ENCODE assay signal across 18 cellular contexts in the genomic region with DNA sequence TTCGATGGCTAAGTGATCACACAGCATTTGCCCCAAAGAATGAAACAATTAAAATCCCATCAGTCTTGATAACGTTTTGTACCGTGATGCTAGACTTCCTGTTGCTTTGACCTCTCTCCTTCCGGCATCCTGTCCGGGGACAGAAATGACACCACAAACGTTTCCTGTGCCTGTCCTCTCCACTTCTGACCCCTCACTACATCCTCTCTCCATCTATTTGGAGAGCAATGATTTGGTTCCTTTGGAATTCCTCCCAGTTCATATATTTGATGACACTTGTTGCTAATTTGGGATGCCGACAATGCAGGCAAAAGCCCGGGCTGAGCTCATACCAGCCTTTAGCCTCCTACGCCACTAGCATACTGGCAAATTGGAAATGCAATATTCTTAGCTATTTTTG.
DNase-seq lines count a peak whose midpoint lies in the region; ATAC-seq and TF ChIP-seq lines count a peak whose summit lies in the region.
"Had no signal": no experiment of that assay in that cellular context is flagged by ENCODE, and none has a peak within 500 bp of the region (broad histone marks: within the 10 kb centered on the region; RNA-seq: fewer than 3 reads in every experiment).

No MANE protein-coding gene starts in this region.

- no peak overlapping the region for H3K14ac ChIP-seq in mesenchymal stem cell (ENCODE audit: low read length in 2 of 2)

- no peak overlapping the region for H4K91ac ChIP-seq in mesenchymal stem cell (ENCODE audit: low read length)

- H2BK15ac ChIP-seq in mesenchymal stem cell (ENCODE audit: low read depth, poor library complexity, severe bottlenecking): no peak overlapping the region

- intact Hi-C loops in Right ventricle myocardium inferior (cut with DNase I) (loop anchor here (5.0 to 10.0 kb wide), 2 partner anchors 112 to 224 kb away; no protein-coding TSS in a partner anchor), cardiac septum (cut with DNase I) (loop anchor here (5.0 to 10.0 kb wide), 3 partner anchors 117 to 674 kb away; no protein-coding TSS in a partner anchor), Right ventricle myocardium superior (cut with DNase I) (loop anchor here (10.0 kb wide), 1 partner anchor 114 kb away; no protein-coding TSS in a partner anchor), upper lobe of right lung (cut with DNase I) (no loop called here)

- H3K4me1 ChIP-seq in mesenchymal stem cell (ENCODE audit: control insufficient read depth, insufficient read depth, low read depth, low read length): peaks cover 5% of the 10 kb centered on the region
- H3K4me1 ChIP-seq in upper lobe of right lung: no peaks in the 10 kb centered on the region

- H3K4me3 ChIP-seq in mesenchymal stem cell (ENCODE audit: insufficient read depth in 1 of 2, low read depth in 1 of 2, low read length in 2 of 2): no peak overlapping the region
- H3K4me3 ChIP-seq in upper lobe of right lung: no peak overlapping the region

- H2BK5ac ChIP-seq in mesenchymal stem cell (ENCODE audit: low read depth, low read length, poor library complexity, severe bottlenecking): no peak overlapping the region

- no peak overlapping the region for H2BK120ac ChIP-seq in mesenchymal stem cell (ENCODE audit: low read depth, low read length)

- H3K27ac ChIP-seq in mesenchymal stem cell (ENCODE audit: low read length, poor library complexity, severe bottlenecking): no peak overlapping the region
- no peak overlapping the region for H3K27ac ChIP-seq in upper lobe of right lung

- H4K8ac ChIP-seq in mesenchymal stem cell (ENCODE audit: low read length): no peak overlapping the region

- peaks cover 0 to 7% of the 10 kb centered on the region in 2 experiments for H3K27me3 ChIP-seq in mesenchymal stem cell (ENCODE audit: control insufficient read depth in 1 of 2, insufficient read depth in 1 of 2, low read length in 2 of 2)
- no peaks in the 10 kb centered on the region for H3K27me3 ChIP-seq in upper lobe of right lung

- DNase-seq in Right ventricle myocardium inferior (ENCODE audit: missing footprints) (no peak), cardiac septum (ENCODE audit: low spot score) (no peak), Right ventricle myocardium superior (no peak), mesenchymal stem cell (peak; percentile 47), upper lobe of right lung (no peak), T1000 (lab: John Stamatoyannopoulos, UW) (no peak), NCI-H526 (lab: John Stamatoyannopoulos, UW) (no peak)
- DNase-seq: 8988T; activated CD4-positive, alpha-beta T cell treated with anti-CD3 and anti-CD28 coated beads, Interleukin-2, amount 10 ng/mL, durations not matched to agents 24 days and 14 days; activated gamma-delta T cell; amygdala; Karpas-422; left colon; NCI-H1092 treated with DMSO at 0.1 percent for 48 hours; NCI-H69; posterior cingulate gyrus had no signal

- no peak overlapping the region for H2BK12ac ChIP-seq in mesenchymal stem cell (ENCODE audit: low read length in 2 of 2)

- no peak overlapping the region for H3K4ac ChIP-seq in mesenchymal stem cell (ENCODE audit: low read depth in 1 of 2, low read length in 2 of 2)

- no peak overlapping the region for H3K18ac ChIP-seq in mesenchymal stem cell (ENCODE audit: low read depth in 1 of 2, low read length in 2 of 2)

- no peak for TF ChIP-seq CTCF in upper lobe of right lung (IDR thresholded peaks at IDR 0.05)

- H3K36me3 ChIP-seq in mesenchymal stem cell (ENCODE audit: control insufficient read depth in 1 of 2, insufficient read depth in 2 of 2, low read depth in 1 of 2, low read length in 2 of 2) (no peaks in the 10 kb centered on the region), upper lobe of right lung (no peaks in the 10 kb centered on the region)

- H3K23ac ChIP-seq in mesenchymal stem cell (ENCODE audit: low read length in 2 of 2): no peak overlapping the region

- no peaks in the 10 kb centered on the region for H3K79me1 ChIP-seq in mesenchymal stem cell (replicated peaks; ENCODE audit: low read length, poor library complexity, severe bottlenecking)

- no peak overlapping the region for H2AK5ac ChIP-seq in mesenchymal stem cell (ENCODE audit: low read length, severe bottlenecking)

- H3K9me3 ChIP-seq in mesenchymal stem cell (ENCODE audit: control insufficient read depth, low read length): no peaks in the 10 kb centered on the region
- H3K9me3 ChIP-seq in upper lobe of right lung: no peaks in the 10 kb centered on the region

- H3K4me2 ChIP-seq in mesenchymal stem cell (ENCODE audit: low read length, poor library complexity, severe bottlenecking): no peak overlapping the region

- ATAC-seq in Right ventricle myocardium inferior (peak; percentile 57), Right ventricle myocardium superior (ENCODE audit: poor library complexity) (peak; percentile 81), upper lobe of right lung (peak; percentile 15), HG03280 (IDR thresholded peaks at IDR 0.05; ENCODE audit: unreplicated experiment) (no peak)
- ATAC-seq: left colon, Panc1 had no signal

- WGBS in mesenchymal stem cell: 31% methylated on average over 8 of the region's 9 CpGs

- no peak overlapping the region for H3K9ac ChIP-seq in mesenchymal stem cell (ENCODE audit: low read length)

- no peak overlapping the region for H2AFZ ChIP-seq in mesenchymal stem cell (ENCODE audit: low read depth, low read length)
